1 cellular context compared by ENCODE assay signal in the genomic region with DNA sequence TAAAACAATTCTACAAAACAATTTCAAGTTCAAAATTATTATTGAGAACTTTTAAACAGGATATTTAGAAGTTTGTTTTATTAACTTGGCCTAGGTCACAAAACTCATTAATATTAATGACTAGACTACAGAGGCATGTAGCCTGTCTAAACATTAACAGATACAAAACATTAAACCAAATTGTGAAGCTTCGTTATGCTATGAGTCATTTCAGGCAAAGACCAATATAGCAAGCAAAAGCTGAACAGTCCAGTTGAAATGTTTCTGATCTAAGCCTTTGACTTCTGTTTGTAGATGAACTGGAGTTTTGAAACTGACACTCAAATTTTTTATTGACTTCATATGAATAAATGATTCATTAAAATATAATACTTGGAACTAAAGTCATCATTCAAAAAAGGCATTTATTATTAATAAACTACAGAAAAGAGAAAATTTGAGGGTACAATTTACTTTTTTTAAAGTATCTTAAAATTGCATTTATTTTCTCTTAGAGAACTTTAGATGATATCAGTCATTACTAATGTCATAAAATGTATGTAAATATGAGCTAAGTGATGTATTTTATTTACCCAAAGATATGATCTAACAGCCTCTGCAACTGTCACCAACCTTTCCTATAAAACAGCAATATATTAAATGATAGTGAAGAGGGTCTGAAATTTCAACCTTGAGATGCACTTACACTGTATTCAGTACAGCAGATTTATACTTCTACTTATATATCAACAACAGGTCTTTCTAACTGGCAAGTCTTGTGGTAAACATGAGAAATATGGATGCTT.
TF ChIP-seq lines count a peak whose summit lies in the region.

No MANE protein-coding gene starts in this region.

TF ChIP-seq in SK-N-SH, 30 proteins besides CTCF, POLR2A, EP300 and RAD21 (continued from another document):
- TF ChIP-seq, protein P1, sequence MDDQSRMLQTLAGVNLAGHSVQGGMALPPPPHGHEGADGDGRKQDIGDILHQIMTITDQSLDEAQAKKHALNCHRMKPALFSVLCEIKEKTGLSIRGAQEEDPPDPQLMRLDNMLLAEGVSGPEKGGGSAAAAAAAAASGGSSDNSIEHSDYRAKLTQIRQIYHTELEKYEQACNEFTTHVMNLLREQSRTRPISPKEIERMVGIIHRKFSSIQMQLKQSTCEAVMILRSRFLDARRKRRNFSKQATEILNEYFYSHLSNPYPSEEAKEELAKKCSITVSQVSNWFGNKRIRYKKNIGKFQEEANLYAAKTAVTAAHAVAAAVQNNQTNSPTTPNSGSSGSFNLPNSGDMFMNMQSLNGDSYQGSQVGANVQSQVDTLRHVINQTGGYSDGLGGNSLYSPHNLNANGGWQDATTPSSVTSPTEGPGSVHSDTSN (IDR thresholded peaks at IDR 0.05), result no peak
- TF ChIP-seq SMC3 (IDR thresholded peaks at IDR 0.05; ENCODE audit: low read depth, low read length), result no peak
